ENCODE assay signal across 8 cellular contexts in genomic region chr2:235766206-235766794, GRCh38.
DNase-seq lines count a peak whose midpoint lies in the region; ATAC-seq and TF ChIP-seq lines count a peak whose summit lies in the region.

No MANE protein-coding gene starts in this region.

- intact Hi-C loops in sigmoid colon (cut with DNase I) = loop anchor here (1.0 kb wide), 1 partner anchor 415 kb away; no protein-coding TSS in a partner anchor

- H3K4me1 ChIP-seq in SJCRH30 (peaks cover 3% of the 10 kb centered on the region; the same call in 1 of the 2 replicates), hepatocyte (ENCODE audit: insufficient read depth) (no peaks in the 10 kb centered on the region), sigmoid colon (peaks cover 0 to 18% (median 0%) of the 10 kb centered on the region in 4 donors)

- H3K9me3 ChIP-seq in SJCRH30 (replicated peaks) = no peaks in the 10 kb centered on the region
- no peaks in the 10 kb centered on the region for H3K9me3 ChIP-seq in hepatocyte (ENCODE audit: low read depth)
- no peaks in the 10 kb centered on the region for H3K9me3 ChIP-seq in sigmoid colon

- no peak overlapping the region for H2AFZ ChIP-seq in hepatocyte

- H3K4me2 ChIP-seq in hepatocyte = no peak overlapping the region

- DNase-seq in CMK (ENCODE audit: low read depth) (peak; percentile 42), MV-4-11 (lab: John Stamatoyannopoulos, UW) (peak; percentile 33), SJCRH30 (peak; percentile 67 to 92), anterior cingulate cortex (lab: John Stamatoyannopoulos, UW) (peak in 41 of 58 donors; percentile 5 to 82 (median 40)), hepatocyte (ENCODE audit: low spot score) (peak; percentile 92), sigmoid colon (peak; percentile 82)

- TF ChIP-seq EP300 in sigmoid colon (IDR thresholded peaks at IDR 0.05) = no peak

- no peaks in the 10 kb centered on the region for H3K79me2 ChIP-seq in hepatocyte

- H3K4me3 ChIP-seq in SJCRH30 = no peak overlapping the region
- no peak overlapping the region for H3K4me3 ChIP-seq in hepatocyte
- no peak overlapping the region for H3K4me3 ChIP-seq in sigmoid colon

- no peaks in the 10 kb centered on the region for H3K9me2 ChIP-seq in hepatocyte (replicated peaks; ENCODE audit: insufficient read depth)

- no peaks in the 10 kb centered on the region for H3K27me3 ChIP-seq in SJCRH30
- H3K27me3 ChIP-seq in hepatocyte = no peaks in the 10 kb centered on the region
- H3K27me3 ChIP-seq in sigmoid colon = no peaks in the 10 kb centered on the region

- H3K36me3 ChIP-seq in SJCRH30 (no peaks in the 10 kb centered on the region), hepatocyte (replicated peaks; ENCODE audit: insufficient read depth, low read depth) (no peaks in the 10 kb centered on the region), sigmoid colon (peaks cover 0 to 24% (median 6%) of the 10 kb centered on the region in 4 donors)

- TF ChIP-seq CTCF in hepatocyte (IDR thresholded peaks at IDR 0.05; ENCODE audit: poor library complexity) (peak; percentile 89), sigmoid colon (IDR thresholded peaks at IDR 0.05) (peak; percentile 52 to 91 (median 90))

- ATAC-seq in GM21447 (IDR thresholded peaks at IDR 0.05; ENCODE audit: unreplicated experiment) = peak; percentile 72
- ATAC-seq in HG03457 (IDR thresholded peaks at IDR 0.05; ENCODE audit: unreplicated experiment) = no peak

- H4K20me1 ChIP-seq in hepatocyte (ENCODE audit: insufficient read depth, poor library complexity, severe bottlenecking) = no peaks in the 10 kb centered on the region

- H3K27ac ChIP-seq in SJCRH30 (no peak overlapping the region), hepatocyte (no peak overlapping the region), sigmoid colon (peak overlapping the region in 3 of 4 donors; percentile 56 to 65 (median 58))

- 16% methylated on average over 11 of the region's 11 CpGs for WGBS in hepatocyte (ENCODE audit: low lambda C conversion rate, missing lambda C conversion rate)
- 11% methylated on average over 11 of the region's 11 CpGs for WGBS in sigmoid colon, 2 donors

- TF ChIP-seq POLR2A in sigmoid colon (IDR thresholded peaks at IDR 0.05) = no peak

Comparison
In these comparisons a context has a peak if more than half of its experiments do, and no peak if none do; other contexts are left out.
1. DNase-seq: peak in every context shown above with its lines; median percentile 92 in hepatocyte; 82 in sigmoid colon; 80 in SJCRH30; 42 in CMK; 40 in anterior cingulate cortex; 33 in MV-4-11.
2. H3K27ac ChIP-seq: peak in sigmoid colon (3 of 4); none in SJCRH30 (single experiment) and hepatocyte (single experiment).